8 cellular contexts compared by ENCODE assay signal in the genomic region with DNA sequence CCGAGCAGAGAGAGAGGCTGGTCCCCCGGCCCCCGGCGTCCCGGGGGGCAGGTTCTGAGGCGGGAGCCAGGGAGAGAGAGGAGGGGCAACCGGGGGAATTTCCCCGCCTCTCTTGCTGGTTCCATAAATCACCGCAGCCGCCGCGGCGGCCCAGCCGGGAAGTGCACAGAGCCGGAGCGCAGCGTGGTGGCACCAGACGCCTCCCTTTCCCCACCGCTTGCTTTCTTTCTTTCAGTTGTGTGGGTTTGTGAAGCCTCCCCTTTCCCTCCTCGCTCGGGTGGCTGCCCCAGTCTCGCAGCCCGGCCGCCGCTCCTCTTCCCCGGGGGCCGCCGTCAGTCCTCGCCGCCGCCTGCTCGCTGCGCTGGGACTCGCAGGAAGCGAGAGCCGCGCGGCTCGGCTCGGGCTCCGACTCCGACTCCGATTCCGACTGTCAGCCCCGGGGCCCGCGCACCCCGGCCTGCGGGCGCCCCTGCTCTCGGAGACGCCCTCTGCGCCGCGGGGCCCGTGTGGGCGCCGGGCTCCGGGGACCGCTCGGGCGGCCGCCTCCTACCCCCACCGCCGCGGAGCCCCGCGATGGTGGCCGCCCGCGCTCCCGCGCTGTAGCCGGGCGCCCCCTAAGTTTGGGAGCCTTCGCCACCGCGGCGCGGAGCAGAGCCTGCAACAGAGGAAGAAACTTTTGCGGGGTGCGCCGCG. TPM values are rescaled to one million over a fixed set of nuclear protein-coding genes. Genes with fewer than 3 reads are reported as not detected.
A peak's percentile ranks its signal among the peaks of the same experiment; 100 is the strongest.
DNase-seq lines count a peak whose midpoint lies in the region; ATAC-seq, FAIRE-seq and TF ChIP-seq lines count a peak whose summit lies in the region.

A gene (plus strand): TSS at position 153 of the 693 bp plus-strand sequence. CDS start 616 bp downstream, outside the sequence.

- peak within 1 kb of the TSS; percentile 66 for H3K27ac ChIP-seq in KMS-11
- no peak within 1 kb of the TSS for H3K27ac ChIP-seq in SJSA1
- peak within 1 kb of the TSS; percentile 55 for H3K27ac ChIP-seq in cardiac muscle cell
- peak within 1 kb of the TSS; percentile 76 to 90 (median 79) for H3K27ac ChIP-seq in pancreas
- H3K27ac ChIP-seq in testis: peak within 1 kb of the TSS; percentile 55 to 90

- H3K4me3 Mint-ChIP-seq in Calu3 (ENCODE audit: low read depth, unreplicated experiment): peak within 1 kb of the TSS; percentile 86
- peak within 1 kb of the TSS; percentile 87 for H3K4me3 Mint-ChIP-seq in activated naive CD8-positive, alpha-beta T cell treated with anti-CD3 and anti-CD28 coated beads, Interleukin-2, amount 10 ng/mL, durations not matched to agents 7 days and 5 days

- BruUV-seq in Calu3 (replicated peaks; lab: Mats Ljungman, UMichigan): no TSS peak

- FAIRE-seq in pancreas (lab: Jason Lieb, UNC): no peak

- DNase-seq in Calu3: peak; percentile 77
- DNase-seq in SJSA1 (ENCODE audit: low read depth in 1 of 2, low spot score in 2 of 2): peak; percentile 60 to 63
- DNase-seq in activated naive CD8-positive, alpha-beta T cell treated with anti-CD3 and anti-CD28 coated beads, Interleukin-2, amount 10 ng/mL, durations not matched to agents 7 days and 5 days: peak; percentile 75
- DNase-seq in cardiac muscle cell (ENCODE audit: low read depth in 1 of 2, low spot score in 1 of 2): peak; percentile 85 to 88
- DNase-seq in pancreas: peak; percentile 80 to 91 (median 85)
- DNase-seq in testis: peak; percentile 82

- no peak for TF ChIP-seq POLR2A in testis (IDR thresholded peaks at IDR 0.05)

- peak within 1 kb of the TSS; percentile 97 for H2AFZ ChIP-seq in KMS-11 (ENCODE audit: low read depth)

- H3K4me1 Mint-ChIP-seq in Calu3 (ENCODE audit: low read depth, unreplicated experiment): peaks cover 27% of the 10 kb centered on the region
- H3K4me1 Mint-ChIP-seq in activated naive CD8-positive, alpha-beta T cell treated with anti-CD3 and anti-CD28 coated beads, Interleukin-2, amount 10 ng/mL, durations not matched to agents 7 days and 5 days: peaks cover 14% of the 10 kb centered on the region

- WGBS in pancreas, 2 donors: 0% methylated on average over 71 to 84 of the region's 84 CpGs
- WGBS in testis, 2 donors: 0 to 1% methylated on average over 10 to 45 of the region's 84 CpGs

- peaks cover 5% of the 10 kb centered on the region for H3K4me1 ChIP-seq in KMS-11 (ENCODE audit: low read depth, poor library complexity, severe bottlenecking)
- H3K4me1 ChIP-seq in SJSA1 (replicated peaks): peaks cover 17% of the 10 kb centered on the region
- peaks cover 27% of the 10 kb centered on the region for H3K4me1 ChIP-seq in cardiac muscle cell (ENCODE audit: low read depth)
- H3K4me1 ChIP-seq in pancreas: peaks cover 6 to 19% (median 10%) of the 10 kb centered on the region in 3 donors
- H3K4me1 ChIP-seq in testis: peaks cover 6% of the 10 kb centered on the region

- CTCF ChIA-PET in Calu3 (lab: Charles Lee): interaction anchor here (0.6 kb wide), 1 partner anchor 198 kb away, joined by 3 read pairs; no protein-coding TSS in a partner anchor

- no peaks in the 10 kb centered on the region for H3K9me3 Mint-ChIP-seq in Calu3 (ENCODE audit: low read depth, unreplicated experiment)
- H3K9me3 Mint-ChIP-seq in activated naive CD8-positive, alpha-beta T cell treated with anti-CD3 and anti-CD28 coated beads, Interleukin-2, amount 10 ng/mL, durations not matched to agents 7 days and 5 days: no peaks in the 10 kb centered on the region

- intact Hi-C loops in Calu3 (cut with micrococcal nuclease; ENCODE audit: unreplicated experiment): loop anchor here (10.0 kb wide), 1 partner anchor 125 kb away; no protein-coding TSS in a partner anchor
- intact Hi-C loops in pancreas (cut with DNase I): loop anchor here in 1 of 3 donors (10.0 kb wide), 1 partner anchor 55 kb away; no protein-coding TSS in a partner anchor
- intact Hi-C loops in testis (cut with DNase I; ENCODE audit: low total_unique reads): loop anchor here (5.0 to 10.0 kb wide), 2 partner anchors 75 to 357 kb away; no protein-coding TSS in a partner anchor

- TF ChIP-seq CTCF in Calu3 (IDR thresholded peaks at IDR 0.05; ENCODE audit: unreplicated experiment) (no peak), KMS-11 (conservative IDR thresholded peaks at IDR 0.05; ENCODE audit: low read depth, low read length) (no peak), cardiac muscle cell (IDR thresholded peaks at IDR 0.05; ENCODE audit: low read depth, low read length) (peak; percentile 46), pancreas (IDR thresholded peaks at IDR 0.05) (peak in 1 of 4 donors; percentile 21), testis (IDR thresholded peaks at IDR 0.05) (peak; percentile 31 to 40 (median 37))

- H3K27me3 Mint-ChIP-seq in Calu3 (ENCODE audit: unreplicated experiment): peaks cover 52% of the 10 kb centered on the region
- peaks cover 47% of the 10 kb centered on the region for H3K27me3 Mint-ChIP-seq in activated naive CD8-positive, alpha-beta T cell treated with anti-CD3 and anti-CD28 coated beads, Interleukin-2, amount 10 ng/mL, durations not matched to agents 7 days and 5 days

- H3K9me3 ChIP-seq in SJSA1 (replicated peaks) (no peaks in the 10 kb centered on the region), cardiac muscle cell (ENCODE audit: low read depth) (no peaks in the 10 kb centered on the region), pancreas (no peaks in the 10 kb centered on the region), testis (no peaks in the 10 kb centered on the region)

- ATAC-seq in GM21576 (IDR thresholded peaks at IDR 0.05; ENCODE audit: unreplicated experiment) (peak; percentile 57), pancreas (peak; percentile 81 to 89 (median 84))
- peak; percentile 77 for ATAC-seq in activated naive CD8-positive, alpha-beta T cell treated with anti-CD3 and anti-CD28 coated beads, Interleukin-2, amount 10 ng/mL, durations not matched to agents 7 days and 5 days (ENCODE audit: low read depth)

- no peaks in the 10 kb centered on the region for H3K27me3 ChIP-seq in KMS-11 (ENCODE audit: insufficient read depth, low read depth)
- peaks cover 38% of the 10 kb centered on the region for H3K27me3 ChIP-seq in SJSA1 (replicated peaks)
- H3K27me3 ChIP-seq in cardiac muscle cell: peaks cover 31% of the 10 kb centered on the region
- no peaks in the 10 kb centered on the region for H3K27me3 ChIP-seq in pancreas
- no peaks in the 10 kb centered on the region for H3K27me3 ChIP-seq in testis

- H4K20me1 ChIP-seq in KMS-11 (ENCODE audit: insufficient read depth): no peaks in the 10 kb centered on the region

- peak within 1 kb of the TSS; percentile 71 for H3K27ac Mint-ChIP-seq in Calu3 (ENCODE audit: unreplicated experiment)
- H3K27ac Mint-ChIP-seq in activated naive CD8-positive, alpha-beta T cell treated with anti-CD3 and anti-CD28 coated beads, Interleukin-2, amount 10 ng/mL, durations not matched to agents 7 days and 5 days: peak within 1 kb of the TSS; percentile 36

- H3K9ac ChIP-seq in KMS-11: peak within 1 kb of the TSS; percentile 80

- POLR2A ChIA-PET in activated naive CD8-positive, alpha-beta T cell treated with anti-CD3 and anti-CD28 coated beads, Interleukin-2, amount 10 ng/mL, durations not matched to agents 7 days and 5 days (lab: Charles Lee): no interaction called here

- H3K4me3 ChIP-seq in KMS-11 (IDR thresholded peaks at IDR 0.05; ENCODE audit: insufficient read depth, low read depth, low read length): peak within 1 kb of the TSS; percentile 86
- peak within 1 kb of the TSS; percentile 51 for H3K4me3 ChIP-seq in SJSA1
- peak within 1 kb of the TSS; percentile 95 for H3K4me3 ChIP-seq in cardiac muscle cell
- H3K4me3 ChIP-seq in pancreas: peak within 1 kb of the TSS; percentile 37 to 80 (median 79)
- H3K4me3 ChIP-seq in testis: peak within 1 kb of the TSS; percentile 72 to 79

- no peaks in the 10 kb centered on the region for H3K36me3 ChIP-seq in KMS-11 (ENCODE audit: insufficient read depth)
- H3K36me3 ChIP-seq in SJSA1: no peaks in the 10 kb centered on the region
- no peaks in the 10 kb centered on the region for H3K36me3 ChIP-seq in cardiac muscle cell
- H3K36me3 ChIP-seq in pancreas: no peaks in the 10 kb centered on the region
- H3K36me3 ChIP-seq in testis (ENCODE audit: low read depth, missing control alignments): no peaks in the 10 kb centered on the region

- H3K79me2 ChIP-seq in KMS-11 (ENCODE audit: insufficient read depth, low read depth): no peaks in the 10 kb centered on the region

- H3K4me2 ChIP-seq in KMS-11: peak within 1 kb of the TSS; percentile 88

- peaks cover 26% of the 10 kb centered on the region for H3K36me3 Mint-ChIP-seq in Calu3 (ENCODE audit: insufficient read depth, unreplicated experiment)
- no peaks in the 10 kb centered on the region for H3K36me3 Mint-ChIP-seq in activated naive CD8-positive, alpha-beta T cell treated with anti-CD3 and anti-CD28 coated beads, Interleukin-2, amount 10 ng/mL, durations not matched to agents 7 days and 5 days

RNA-seq across cellular contexts. Expression of the gene that starts here (rescaled TPM):
- total RNA-seq in Calu3 (2022) (2.5 and 3.5 TPM in 2 replicates), cardiac muscle cell (36.6 and 54.4 TPM in 2 replicates), pancreas (1 to 10 TPM; 4.0 to 7.1 (median 5.5) TPM), testis (10 to 100 TPM in 1 of 2 donors, 1 to 10 TPM in 1; 8.3 to 10.3 TPM)
- 0.34 TPM in 2 replicates for total RNA-seq in SJSA1 (2014; rRNA removed; shearing (Covaris generic))
- under 1 TPM; 0.82 to 0.91 TPM for total RNA-seq in activated naive CD8-positive, alpha-beta T cell treated with anti-CD3 and anti-CD28 coated beads, Interleukin-2, amount 10 ng/mL, durations not matched to agents 7 days and 5 days
- polyA plus RNA-seq in cardiac muscle cell (41.3 and 56.4 TPM in 2 replicates), pancreas (1 to 10 TPM; 2.9 to 3.0 TPM), testis (ENCODE audit: insufficient read depth, low read depth, low replicate concordance) (7.4 TPM)

Comparison
In these comparisons a context has a peak if more than half of its experiments do, and no peak if none do; other contexts are left out.
1. Peak in DNase-seq and H3K4me3 ChIP-seq in SJSA1; RNA of the gene not detected or under 1 TPM.
2. Peak in DNase-seq and ATAC-seq in activated naive CD8-positive, alpha-beta T cell treated with anti-CD3 and anti-CD28 coated beads, Interleukin-2, amount 10 ng/mL, durations not matched to agents 7 days and 5 days; RNA of the gene not detected or under 1 TPM.
3. CTCF ChIP-seq: peak in cardiac muscle cell (single experiment) and testis (3 of 3); none in Calu3 (single experiment) and KMS-11 (single experiment).
4. Peak in every context shown above with its lines, with median percentiles within 50 percentile points of each other: DNase-seq, ATAC-seq and H3K4me3 ChIP-seq.